ENCODE assay signal across 7 cellular contexts in genomic region chrX:154749856-154750255, GRCh38. TPM values are rescaled to one million over a fixed set of nuclear protein-coding genes. Genes with fewer than 3 reads are reported as not detected.
DNase-seq lines count a peak whose midpoint lies in the region; ATAC-seq and TF ChIP-seq lines count a peak whose summit lies in the region.

No MANE protein-coding gene starts in this region.

- H3K4me3 ChIP-seq in HAP-1 = peak overlapping the region; percentile 32; the same call in 1 of the 2 replicates
- peak overlapping the region; percentile 93 for H3K4me3 ChIP-seq in OCI-LY3 (ENCODE audit: low read length)
- peak overlapping the region; percentile 55 for H3K4me3 ChIP-seq in epithelial cell of proximal tubule (ENCODE audit: low read depth, low read length)
- peak overlapping the region; percentile 62 to 78 (median 74) for H3K4me3 ChIP-seq in skeletal muscle tissue (ENCODE audit: low read length in 3 of 3)

- in situ Hi-C loops in HAP-1 (cut with MboI; ENCODE audit: low sequenced_read_pairs) = loop anchor here (25.0 kb wide), 3 partner anchors 163 to 363 kb away; partner anchors contain the start of genes BRCC3, CMC4, CTAG1A and EMD

- peak overlapping the region; percentile 62; the same call in 1 of the 2 replicates for H2AFZ ChIP-seq in OCI-LY3 (ENCODE audit: low read depth, low read length)

- H3K9me3 ChIP-seq in HAP-1 = no peaks in the 10 kb centered on the region
- H3K9me3 ChIP-seq in OCI-LY3 (ENCODE audit: insufficient read depth, low read length) = no peaks in the 10 kb centered on the region
- no peaks in the 10 kb centered on the region for H3K9me3 ChIP-seq in skeletal muscle tissue (ENCODE audit: control insufficient read depth in 3 of 3, low read length in 3 of 3)

- ATAC-seq in GM18858 (IDR thresholded peaks at IDR 0.05; ENCODE audit: unreplicated experiment) = no peak

- H3K79me2 ChIP-seq in OCI-LY3 (ENCODE audit: low read length) = no peaks in the 10 kb centered on the region

- H4K20me1 ChIP-seq in OCI-LY3 (ENCODE audit: insufficient read depth, low read length) = 0 out of 2 replicates have a peak, but pooled peaks cover 5% of the 10 kb centered on the region

- peak overlapping the region; percentile 99 for H3K4me2 ChIP-seq in OCI-LY3 (ENCODE audit: low read length)

- H3K9ac ChIP-seq in OCI-LY3 (ENCODE audit: low read length) (peak overlapping the region; percentile 58; the same call in 1 of the 2 replicates), skeletal muscle tissue (ENCODE audit: low read depth in 1 of 3, low read length in 3 of 3) (peak overlapping the region in 1 of 3 donors; percentile 64)

- TF ChIP-seq CTCF in OCI-LY3 (IDR thresholded peaks at IDR 0.05; ENCODE audit: low read depth, low read length) = no peak; the same call in 1 of the 2 replicates
- no peak for TF ChIP-seq CTCF in epithelial cell of proximal tubule (conservative IDR thresholded peaks at IDR 0.05; ENCODE audit: low read depth, low read length)
- no peak for TF ChIP-seq CTCF in GM20000 (IDR thresholded peaks at IDR 0.05; ENCODE audit: extremely low read depth, missing control alignments)

- peaks cover 35% of the 10 kb centered on the region for H3K27me3 ChIP-seq in HAP-1 (ENCODE audit: low read depth)
- peaks cover 36% of the 10 kb centered on the region for H3K27me3 ChIP-seq in OCI-LY3 (ENCODE audit: low read depth, low read length)
- H3K27me3 ChIP-seq in skeletal muscle tissue (ENCODE audit: control insufficient read depth in 3 of 3, insufficient read depth in 3 of 3, low read length in 3 of 3) = peaks cover 0 to 4% (median 0%) of the 10 kb centered on the region in 3 donors

- H3K4me1 ChIP-seq in HAP-1 (peaks cover 5% of the 10 kb centered on the region), OCI-LY3 (ENCODE audit: low read length) (peaks cover 7% of the 10 kb centered on the region), skeletal muscle tissue (ENCODE audit: control insufficient read depth in 3 of 3, insufficient read depth in 3 of 3, low read length in 3 of 3) (peaks cover 5 to 10% (median 8%) of the 10 kb centered on the region in 3 donors)

- DNase-seq in HAP-1 (ENCODE audit: low spot score in 2 of 2) (no peak), epithelial cell of proximal tubule (ENCODE audit: low read depth) (no peak), GM20000 (ENCODE audit: low spot score) (no peak), HT-29 (ENCODE audit: low spot score) (no peak)

- H3K36me3 ChIP-seq in HAP-1 (replicated peaks) (no peaks in the 10 kb centered on the region), OCI-LY3 (replicated peaks; ENCODE audit: low read depth, low read length) (no peaks in the 10 kb centered on the region), skeletal muscle tissue (ENCODE audit: control insufficient read depth in 3 of 3, insufficient read depth in 3 of 3, low read length in 3 of 3) (no peaks in the 10 kb centered on the region)

- H3K27ac ChIP-seq in OCI-LY3 (ENCODE audit: low read length) (no peak overlapping the region), skeletal muscle tissue (ENCODE audit: low read depth, low read length) (no peak overlapping the region)

RNA-seq across cellular contexts. Expression of gene GAB3, which starts 1.0 kb away (rescaled TPM):
- 0.14 TPM in 1 of 2 replicates, not detected in the other for total RNA-seq in epithelial cell of proximal tubule
- 5.7 TPM for total RNA-seq in skeletal muscle tissue
- 0.08 TPM in 1 of 2 replicates, not detected in the other for total RNA-seq in HT-29 (2014; rRNA removed; shearing (Covaris generic))

RNA-seq across cellular contexts. Expression of gene DKC1, which starts 12.8 kb away (rescaled TPM):
- 41.2 and 66.1 TPM in 2 replicates for total RNA-seq in epithelial cell of proximal tubule
- total RNA-seq in skeletal muscle tissue = 18.3 TPM
- total RNA-seq in HT-29 (2014; rRNA removed; shearing (Covaris generic)) = 101 and 103 TPM in 2 replicates

RNA-seq across cellular contexts. Expression of gene MPP1, which starts 55.4 kb away (rescaled TPM):
- total RNA-seq in epithelial cell of proximal tubule = 9.2 and 10.3 TPM in 2 replicates
- 45.9 TPM for total RNA-seq in skeletal muscle tissue
- total RNA-seq in HT-29 (2014; rRNA removed; shearing (Covaris generic)) = not detected in 2 replicates

Comparison
In these comparisons a context has a peak if more than half of its experiments do, and no peak if none do; other contexts are left out.
1. H3K4me3 ChIP-seq: peak in every context shown above with its lines; median percentile 93 in OCI-LY3; 74 in skeletal muscle tissue; 55 in epithelial cell of proximal tubule; 32 in HAP-1.
2. RNA of gene MPP1, which starts 55.4 kb away (total RNA-seq): 45.9 TPM in skeletal muscle tissue (single experiment) and 9.2 to 10.3 TPM in epithelial cell of proximal tubule; not detected in HT-29; every median in the first group is over 10 times any median in the second.